In genomic region chr6:122869437-122870024, GRCh38 we compare ENCODE assay signal across 8 cellular contexts.
A peak's percentile ranks its signal among the peaks of the same experiment; 100 is the strongest.
DNase-seq lines count a peak whose midpoint lies in the region; ATAC-seq and TF ChIP-seq lines count a peak whose summit lies in the region.

No MANE protein-coding gene starts in this region.

- H3K36me3 ChIP-seq in DOHH2 (ENCODE audit: control insufficient read depth, low read length) (no peaks in the 10 kb centered on the region), breast epithelium (no peaks in the 10 kb centered on the region)
- no peaks in the 10 kb centered on the region for H3K36me3 ChIP-seq in naive thymus-derived CD4-positive, alpha-beta T cell (ENCODE audit: control insufficient read depth in 2 of 3, insufficient read depth in 3 of 3, low read length in 3 of 3)

- ATAC-seq in GM19468 (IDR thresholded peaks at IDR 0.05; ENCODE audit: extremely low read depth, unreplicated experiment), result peak; percentile 48
- peak; percentile 70 for ATAC-seq in HG03571 (IDR thresholded peaks at IDR 0.05; ENCODE audit: unreplicated experiment)
- ATAC-seq in naive thymus-derived CD4-positive, alpha-beta T cell, result no peak

- no peaks in the 10 kb centered on the region for H3K4me1 Mint-ChIP-seq in naive thymus-derived CD4-positive, alpha-beta T cell

- H3K4me3 Mint-ChIP-seq in naive thymus-derived CD4-positive, alpha-beta T cell, result no peak overlapping the region

- no peak overlapping the region for H3K4me2 ChIP-seq in DOHH2 (ENCODE audit: low read length)

- H3K4me3 ChIP-seq in DOHH2 (ENCODE audit: low read length), result no peak overlapping the region
- no peak overlapping the region for H3K4me3 ChIP-seq in breast epithelium
- no peak overlapping the region for H3K4me3 ChIP-seq in naive thymus-derived CD4-positive, alpha-beta T cell (ENCODE audit: low read length)

- POLR2A ChIA-PET in naive thymus-derived CD4-positive, alpha-beta T cell (lab: Charles Lee), result no interaction called here

- peaks cover 2 to 15% (median 6%) of the 10 kb centered on the region in 5 donors for H3K27me3 Mint-ChIP-seq in naive thymus-derived CD4-positive, alpha-beta T cell

- no peaks in the 10 kb centered on the region for H3K9me3 ChIP-seq in DOHH2 (ENCODE audit: control insufficient read depth, insufficient read depth, low read length)
- no peaks in the 10 kb centered on the region for H3K9me3 ChIP-seq in breast epithelium
- no peaks in the 10 kb centered on the region for H3K9me3 ChIP-seq in naive thymus-derived CD4-positive, alpha-beta T cell (ENCODE audit: control insufficient read depth in 2 of 3, low read length in 3 of 3)

- TF ChIP-seq POLR2A in breast epithelium (IDR thresholded peaks at IDR 0.05), result no peak

- intact Hi-C loops in breast epithelium (cut with DNase I; ENCODE audit: low total_unique reads), result no loop called here
- intact Hi-C loops in naive thymus-derived CD4-positive, alpha-beta T cell (cut with micrococcal nuclease), result loop anchor here in 1 of 2 donors (1.0 to 10.0 kb wide), 2 partner anchors 448 to 845 kb away; no protein-coding TSS in a partner anchor

- DNase-seq in NCI-H524 treated with DMSO at 0.1 percent for 48 hours (lab: John Stamatoyannopoulos, UW) (peak; percentile 56), breast epithelium (ENCODE audit: low spot score in 2 of 2) (no peak), left kidney (ENCODE audit: low read depth, low spot score) (peak; percentile 73)
- DNase-seq in stimulated activated CD4-positive, alpha-beta T cell treated with anti-CD3 and anti-CD28 coated beads, Interleukin-4, amount 100 ng/mL, for 24 hours, result no peak
- no peak for DNase-seq in naive thymus-derived CD4-positive, alpha-beta T cell

- H3K27ac Mint-ChIP-seq in naive thymus-derived CD4-positive, alpha-beta T cell, result no peak overlapping the region

- CTCF ChIA-PET in naive thymus-derived CD4-positive, alpha-beta T cell (lab: Charles Lee), result no interaction called here

- TF ChIP-seq CTCF in DOHH2 (IDR thresholded peaks at IDR 0.05; ENCODE audit: low read depth, low read length, poor library complexity, severe bottlenecking) (peak; percentile 51), breast epithelium (IDR thresholded peaks at IDR 0.05) (peak in 2 of 3 donors; percentile 29 to 50)

- H3K9me2 ChIP-seq in DOHH2 (replicated peaks; ENCODE audit: control insufficient read depth, low read length), result no peaks in the 10 kb centered on the region

- no peaks in the 10 kb centered on the region for H4K20me1 ChIP-seq in DOHH2 (ENCODE audit: control insufficient read depth, insufficient read depth, low read depth, low read length)

- no peaks in the 10 kb centered on the region for H3K79me2 ChIP-seq in DOHH2 (ENCODE audit: control insufficient read depth, low read length)

- H3F3A ChIP-seq in DOHH2 (ENCODE audit: control insufficient read depth, insufficient read depth), result no peaks in the 10 kb centered on the region

- H3K27ac ChIP-seq in DOHH2 (ENCODE audit: low read depth, low read length), result no peak overlapping the region
- no peak overlapping the region for H3K27ac ChIP-seq in breast epithelium
- H3K27ac ChIP-seq in naive thymus-derived CD4-positive, alpha-beta T cell (ENCODE audit: low read depth, low read length), result no peak overlapping the region

- H3K4me1 ChIP-seq in DOHH2 (ENCODE audit: control insufficient read depth, low read length), result no peaks in the 10 kb centered on the region
- H3K4me1 ChIP-seq in breast epithelium, result no peaks in the 10 kb centered on the region
- no peaks in the 10 kb centered on the region for H3K4me1 ChIP-seq in naive thymus-derived CD4-positive, alpha-beta T cell (ENCODE audit: control insufficient read depth in 2 of 2, insufficient read depth in 2 of 2, low read length in 2 of 2)

- H3K9me3 Mint-ChIP-seq in naive thymus-derived CD4-positive, alpha-beta T cell, result no peaks in the 10 kb centered on the region

- no peaks in the 10 kb centered on the region for H3K36me3 Mint-ChIP-seq in naive thymus-derived CD4-positive, alpha-beta T cell

- H3K27me3 ChIP-seq in DOHH2 (ENCODE audit: control insufficient read depth, low read length), result no peaks in the 10 kb centered on the region
- H3K27me3 ChIP-seq in breast epithelium, result no peaks in the 10 kb centered on the region
- peaks cover 0 to 2% of the 10 kb centered on the region in 2 donors for H3K27me3 ChIP-seq in naive thymus-derived CD4-positive, alpha-beta T cell (ENCODE audit: control insufficient read depth in 2 of 2, insufficient read depth in 2 of 2, low read length in 2 of 2)

Comparison
In these comparisons a context has a peak if more than half of its experiments do, and no peak if none do; other contexts are left out.
1. DNase-seq: peak in NCI-H524 treated with DMSO at 0.1 percent for 48 hours (single experiment) and left kidney (single experiment); none in breast epithelium (0 of 2), stimulated activated CD4-positive, alpha-beta T cell treated with anti-CD3 and anti-CD28 coated beads, Interleukin-4, amount 100 ng/mL, for 24 hours (single experiment) and naive thymus-derived CD4-positive, alpha-beta T cell (0 of 9).